ENCODE assay signal across 26 cellular contexts in the genomic region with DNA sequence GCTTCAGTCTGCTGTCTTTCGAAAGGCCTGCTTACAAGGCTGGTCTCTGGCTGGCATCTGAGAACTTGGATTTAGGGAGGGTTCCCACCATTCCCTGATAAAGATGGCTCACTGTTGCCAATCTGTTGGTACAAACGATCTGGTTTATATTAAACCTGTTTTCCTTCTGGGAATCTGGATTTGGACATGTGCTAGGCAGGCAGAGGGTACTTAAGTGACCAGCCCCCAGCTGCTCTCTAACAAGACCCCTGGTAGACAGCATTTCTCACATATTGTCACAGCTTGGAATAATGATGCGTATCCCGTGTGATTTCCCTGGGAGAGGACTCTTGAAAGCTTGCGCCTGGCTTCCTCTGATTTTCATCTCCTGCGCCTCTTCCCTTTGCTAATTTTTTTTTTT. TPM values are rescaled to one million over a fixed set of nuclear protein-coding genes. Genes with fewer than 3 reads are reported as not detected.
A peak's percentile ranks its signal among the peaks of the same experiment; 100 is the strongest.
DNase-seq lines count a peak whose midpoint lies in the region; ATAC-seq and TF ChIP-seq lines count a peak whose summit lies in the region.
"Had no signal": no experiment of that assay in that cellular context is flagged by ENCODE, and none has a peak within 500 bp of the region (broad histone marks: within the 10 kb centered on the region; RNA-seq: fewer than 3 reads in every experiment).

No MANE protein-coding gene starts in this region.

- DNase-seq in T-helper 17 cell (no peak), right cardiac atrium (no peak), amygdala (lab: John Stamatoyannopoulos, UW) (no peak), HuH-7.5 (ENCODE audit: low spot score) (no peak), DMS79 treated with DMSO at 0.1 percent for 48 hours (lab: John Stamatoyannopoulos, UW) (no peak)
- DNase-seq: activated CD4-positive, alpha-beta T cell treated with anti-CD3 and anti-CD28 coated beads, Interleukin-2, amount 10 ng/mL, durations not matched to agents 7 days and 5 days; DMS153; effector CD8-positive, alpha-beta T cell; foreskin keratinocyte; GOT3; hippocampal formation; immature natural killer cell; KG1; MM.1S; naive thymus-derived CD4-positive, alpha-beta T cell; NCI-H1417 treated with DMSO at 0.1 percent for 48 hours; NCI-H526 treated with DMSO at 0.1 percent for 48 hours; right lobe of liver; stimulated activated naive CD8-positive, alpha-beta T cell treated with anti-CD3 and anti-CD28 coated beads, Interleukin-15, amount 100 ng/mL, for 72 hours; T-helper 9 cell; transverse colon; WERI-Rb-1 had no signal

- 62% methylated on average over 6 of the region's 6 CpGs for WGBS in right cardiac atrium

- peaks cover 96% of the 10 kb centered on the region for H3K79me2 ChIP-seq in ACC112 (ENCODE audit: control insufficient read depth, insufficient read depth, low read length, unreplicated experiment)

- peaks cover 3% of the 10 kb centered on the region for H3K36me3 Mint-ChIP-seq in T-helper 17 cell (ENCODE audit: low read depth)
- H3K36me3 Mint-ChIP-seq: immature natural killer cell had no signal

- H3K27ac ChIP-seq in 22Rv1, result peak overlapping the region; percentile 14; the same call in 1 of the 2 replicates
- peak overlapping the region; percentile 24; the same call in 1 of the 2 replicates for H3K27ac ChIP-seq in ACC112 (ENCODE audit: low read depth, low read length)
- peak overlapping the region; percentile 75 for H3K27ac ChIP-seq in right cardiac atrium (ENCODE audit: low read length)
- H3K27ac ChIP-seq: foreskin keratinocyte, right lobe of liver, transverse colon, WERI-Rb-1 had no signal

- no peak for TF ChIP-seq CTCF in 22Rv1 (IDR thresholded peaks at IDR 0.05)

- peak overlapping the region; percentile 83 for H3K27ac Mint-ChIP-seq in T-helper 17 cell
- H3K27ac Mint-ChIP-seq: activated CD4-positive, alpha-beta T cell treated with anti-CD3 and anti-CD28 coated beads, Interleukin-2, amount 10 ng/mL, durations not matched to agents 7 days and 5 days; immature natural killer cell; stimulated activated naive CD8-positive, alpha-beta T cell treated with anti-CD3 and anti-CD28 coated beads, Interleukin-15, amount 100 ng/mL, for 72 hours had no signal

- H3K36me3 ChIP-seq in ACC112 (ENCODE audit: insufficient read depth, low read length), result peaks cover 21% of the 10 kb centered on the region
- H3K36me3 ChIP-seq: transverse colon had no signal

- H3K9me3 ChIP-seq in T-helper 17 cell (ENCODE audit: control insufficient read depth, low read length, poor library complexity, severe bottlenecking), result no peaks in the 10 kb centered on the region
- no peaks in the 10 kb centered on the region for H3K9me3 ChIP-seq in right cardiac atrium (ENCODE audit: control insufficient read depth, low read length)
- H3K9me3 ChIP-seq: right lobe of liver, transverse colon had no signal

- intact Hi-C loops in right cardiac atrium (cut with DNase I), result no loop called here

- ATAC-seq in T-helper 17 cell, result no peak
- ATAC-seq in right cardiac atrium, result no peak
- ATAC-seq: activated naive CD4-positive, alpha-beta T cell treated with anti-CD3 and anti-CD28 coated beads, Interleukin-2, amount 50 U/mL, for 72 hours; foreskin keratinocyte; left lobe of liver; naive thymus-derived CD4-positive, alpha-beta T cell; right lobe of liver; stimulated activated naive CD8-positive, alpha-beta T cell treated with anti-CD3 and anti-CD28 coated beads, Interleukin-15, amount 100 ng/mL, for 72 hours had no signal

- peaks cover 36% of the 10 kb centered on the region for H3K4me1 Mint-ChIP-seq in T-helper 17 cell

- H3K4me1 ChIP-seq in ACC112 (ENCODE audit: control insufficient read depth, insufficient read depth, low read length, unreplicated experiment) (peaks cover 40% of the 10 kb centered on the region), right cardiac atrium (ENCODE audit: control insufficient read depth, insufficient read depth, low read length) (peaks cover 27% of the 10 kb centered on the region)

- H2AFZ ChIP-seq in ACC112 (ENCODE audit: low read length, unreplicated experiment), result no peak overlapping the region

- no peaks in the 10 kb centered on the region for H3K27me3 Mint-ChIP-seq in T-helper 17 cell
- H3K27me3 Mint-ChIP-seq: activated CD4-positive, alpha-beta T cell treated with anti-CD3 and anti-CD28 coated beads, Interleukin-2, amount 10 ng/mL, durations not matched to agents 7 days and 5 days; naive thymus-derived CD4-positive, alpha-beta T cell; stimulated activated naive CD8-positive, alpha-beta T cell treated with anti-CD3 and anti-CD28 coated beads, Interleukin-15, amount 100 ng/mL, for 72 hours had no signal

- H3K4me3 ChIP-seq in ACC112 (ENCODE audit: low read depth, low read length), result no peak overlapping the region
- no peak overlapping the region for H3K4me3 ChIP-seq in right cardiac atrium (ENCODE audit: low read length)
- H3K4me3 ChIP-seq: right lobe of liver, transverse colon had no signal

- H3K4me3 Mint-ChIP-seq in T-helper 17 cell, result no peak overlapping the region
- H3K4me3 Mint-ChIP-seq: activated CD4-positive, alpha-beta T cell treated with anti-CD3 and anti-CD28 coated beads, Interleukin-2, amount 10 ng/mL, durations not matched to agents 7 days and 5 days; immature natural killer cell; naive thymus-derived CD4-positive, alpha-beta T cell; stimulated activated naive CD8-positive, alpha-beta T cell treated with anti-CD3 and anti-CD28 coated beads, Interleukin-15, amount 100 ng/mL, for 72 hours had no signal

- no peaks in the 10 kb centered on the region for H3K27me3 ChIP-seq in ACC112 (ENCODE audit: insufficient read depth, low read length)
- H3K27me3 ChIP-seq in right cardiac atrium (ENCODE audit: control insufficient read depth, insufficient read depth), result no peaks in the 10 kb centered on the region
- H3K27me3 ChIP-seq: foreskin keratinocyte, right lobe of liver, transverse colon had no signal

RNA-seq across cellular contexts. Expression of a gene that starts 21.6 kb away (rescaled TPM):
- total RNA-seq in T-helper 17 cell (10 to 100 TPM; 26.0 to 32.7 TPM), right cardiac atrium (100 to 1,000 TPM; 209 to 282 (median 253) TPM)
- polyA plus RNA-seq in right cardiac atrium, result 139 TPM

RNA-seq across cellular contexts. Expression of a gene that starts 34.7 kb away (rescaled TPM):
- total RNA-seq in T-helper 17 cell (10 to 100 TPM; 25.8 to 33.2 TPM), right cardiac atrium (1,000 to 10,000 TPM; 1,069 to 1,850 (median 1,464) TPM)
- polyA plus RNA-seq in right cardiac atrium, result 2,464 TPM

Comparison
In these comparisons a context has a peak if more than half of its experiments do, and no peak if none do; other contexts are left out.
1. H3K27ac ChIP-seq: peak in every context shown above with its lines; median percentile 75 in right cardiac atrium; 24 in ACC112; 14 in 22Rv1.
2. RNA of a gene that starts 21.6 kb away (total RNA-seq): 209 to 282 TPM in right cardiac atrium; 26.0 to 32.7 TPM in T-helper 17 cell; every median in the first group is over 4 times any median in the second.
3. RNA of a gene that starts 34.7 kb away (total RNA-seq): 1,069 to 1,850 TPM in right cardiac atrium; 25.8 to 33.2 TPM in T-helper 17 cell; every median in the first group is over 10 times any median in the second.